Comparison of ENCODE assay signal across 2 cellular contexts in genomic region chr17:48997827-48998556, GRCh38.
A peak's percentile ranks its signal among the peaks of the same experiment; 100 is the strongest.
TF ChIP-seq lines count a peak whose summit lies in the region.

No MANE protein-coding gene starts in this region.

TF ChIP-seq in A549, 52 proteins besides CTCF, POLR2A, EP300 and RAD21:
- TF ChIP-seq SMC3 (IDR thresholded peaks at IDR 0.05) (peak; percentile 9; the same call in 2 of the 3 replicates), PHF8 (IDR thresholded peaks at IDR 0.05; ENCODE audit: borderline replicate concordance, low read depth) (peak; percentile 52), GATA3 (IDR thresholded peaks at IDR 0.05; ENCODE audit: borderline replicate concordance) (0 out of 2 replicates have a peak, but pooled peaks have one; percentile 14), JUN (IDR thresholded peaks at IDR 0.05) (peak in 1 of 2 experiments; percentile 63; a peak in 3 of 5 replicates), CEBPB (IDR thresholded peaks at IDR 0.05) (peak in 1 of 2 experiments; percentile 10; a peak in 1 of 4 replicates), REST (IDR thresholded peaks at IDR 0.05) (no peak), USF2 (IDR thresholded peaks at IDR 0.05) (no peak), TFCP2L1 (CRISPR knock-in tag; IDR thresholded peaks at IDR 0.05) (no peak)

TF ChIP-seq in GM23338, 12 proteins besides CTCF, POLR2A, EP300 and RAD21:
- TF ChIP-seq REST (IDR thresholded peaks at IDR 0.05; ENCODE audit: unreplicated experiment) (no peak), STAT1 (IDR thresholded peaks at IDR 0.05; ENCODE audit: unreplicated experiment) (no peak), CREB1 (CRISPR knock-in tag; IDR thresholded peaks at IDR 0.05; ENCODE audit: low read depth) (no peak), NANOG (IDR thresholded peaks at IDR 0.05; ENCODE audit: borderline replicate concordance) (no peak), ZNF462 (CRISPR knock-in tag; IDR thresholded peaks at IDR 0.05) (no peak), EZH2phosphoT487 (IDR thresholded peaks at IDR 0.05; ENCODE audit: unreplicated experiment) (no peak), ZNF331 (CRISPR knock-in tag; IDR thresholded peaks at IDR 0.05; ENCODE audit: low read depth) (no peak), ZNF114 (CRISPR knock-in tag; IDR thresholded peaks at IDR 0.05) (no peak), POLR2AphosphoS5 (IDR thresholded peaks at IDR 0.05; ENCODE audit: low read depth) (no peak; the same call in 1 of the 2 replicates), JUNB (IDR thresholded peaks at IDR 0.05; ENCODE audit: unreplicated experiment) (no peak), EZH2 (IDR thresholded peaks at IDR 0.05; ENCODE audit: low read depth, unreplicated experiment) (no peak)
- TF ChIP-seq, protein P1, sequence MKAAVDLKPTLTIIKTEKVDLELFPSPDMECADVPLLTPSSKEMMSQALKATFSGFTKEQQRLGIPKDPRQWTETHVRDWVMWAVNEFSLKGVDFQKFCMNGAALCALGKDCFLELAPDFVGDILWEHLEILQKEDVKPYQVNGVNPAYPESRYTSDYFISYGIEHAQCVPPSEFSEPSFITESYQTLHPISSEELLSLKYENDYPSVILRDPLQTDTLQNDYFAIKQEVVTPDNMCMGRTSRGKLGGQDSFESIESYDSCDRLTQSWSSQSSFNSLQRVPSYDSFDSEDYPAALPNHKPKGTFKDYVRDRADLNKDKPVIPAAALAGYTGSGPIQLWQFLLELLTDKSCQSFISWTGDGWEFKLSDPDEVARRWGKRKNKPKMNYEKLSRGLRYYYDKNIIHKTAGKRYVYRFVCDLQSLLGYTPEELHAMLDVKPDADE (IDR thresholded peaks at IDR 0.05): no peak
